ENCODE assay signal across 30 cellular contexts in the genomic region with DNA sequence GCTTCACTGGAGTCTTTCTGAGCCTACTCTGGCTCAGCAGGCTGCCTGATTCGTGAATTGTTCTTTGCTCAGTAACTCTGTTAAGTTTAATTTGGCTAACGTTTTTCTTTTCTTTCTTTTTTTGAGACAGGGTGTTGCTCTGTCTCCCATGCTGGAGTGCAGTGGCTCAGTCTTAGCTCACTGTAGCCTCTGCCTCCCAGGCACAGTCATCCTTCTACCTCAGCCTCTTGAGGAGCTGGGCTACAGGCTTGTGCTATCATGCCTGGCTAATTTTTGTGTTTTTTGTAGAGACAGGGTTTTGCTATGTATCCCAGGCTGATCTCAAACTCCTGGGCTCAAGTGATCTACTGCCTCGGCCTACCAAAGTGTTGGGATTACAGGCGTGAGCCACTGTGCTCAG.
DNase-seq lines count a peak whose midpoint lies in the region; ATAC-seq and TF ChIP-seq lines count a peak whose summit lies in the region.
"Had no signal": no experiment of that assay in that cellular context is flagged by ENCODE, and none has a peak within 500 bp of the region (broad histone marks: within the 10 kb centered on the region; RNA-seq: fewer than 3 reads in every experiment).

No MANE protein-coding gene starts in this region.

- no peak overlapping the region for H3K14ac ChIP-seq in H9 (ENCODE audit: insufficient read depth, low read length)

- H3K9me2 ChIP-seq in OCI-LY1 (ENCODE audit: low read depth, low read length): no peaks in the 10 kb centered on the region

- peak overlapping the region; percentile 44 for H2BK120ac ChIP-seq in H9 (ENCODE audit: low read depth, low read length, poor library complexity, severe bottlenecking)

- H3K27me3 ChIP-seq in H9 (ENCODE audit: insufficient read depth, low read length) (no peaks in the 10 kb centered on the region), OCI-LY1 (ENCODE audit: insufficient read depth, low read length) (no peaks in the 10 kb centered on the region), endodermal cell (ENCODE audit: control insufficient read depth, insufficient read depth, low read length, poor library complexity, severe bottlenecking) (no peaks in the 10 kb centered on the region)
- H3K27me3 ChIP-seq: BLaER1 treated with 17β-estradiol and CSF1 and Interleukin-3, amounts not matched to agents 10 nM and 100 nM; brain microvascular endothelial cell; ovary; tibial artery had no signal

- H3K4me1 Mint-ChIP-seq in H9 (peaks cover 20 to 23% of the 10 kb centered on the region in 2 experiments), endodermal cell (peaks cover 52% of the 10 kb centered on the region)
- H3K4me1 Mint-ChIP-seq: activated T-helper 17 cell treated with anti-CD3 and anti-CD28 coated beads, Interleukin-2, amount 50 U/mL, for 72 hours had no signal

- no peak overlapping the region for H2BK20ac ChIP-seq in H9 (ENCODE audit: low read depth, low read length, poor library complexity, severe bottlenecking)

- H2BK12ac ChIP-seq in H9 (ENCODE audit: insufficient read length, low read depth, low read length): no peak overlapping the region

- peak overlapping the region; percentile 83 for H3T11ph ChIP-seq in H9 (ENCODE audit: low read length)

- no peak overlapping the region for H2AK5ac ChIP-seq in H9 (ENCODE audit: insufficient read length, low read length)

- no peak overlapping the region for H3K9ac ChIP-seq in H9 (ENCODE audit: extremely low read depth, insufficient read length, low read length)
- H3K9ac ChIP-seq in OCI-LY1 (ENCODE audit: low read length): no peak overlapping the region
- H3K9ac ChIP-seq in endodermal cell (ENCODE audit: extremely low read depth, low read length, poor library complexity, severe bottlenecking): no peak overlapping the region
- H3K9ac ChIP-seq: BLaER1 treated with 17β-estradiol and CSF1 and Interleukin-3, amounts not matched to agents 10 nM and 100 nM had no signal

- H3K23ac ChIP-seq in H9 (ENCODE audit: insufficient read length, low read depth, low read length): no peak overlapping the region

- H3K79me2 ChIP-seq in H9 (ENCODE audit: insufficient read depth, low read length): no peaks in the 10 kb centered on the region
- no peaks in the 10 kb centered on the region for H3K79me2 ChIP-seq in OCI-LY1 (ENCODE audit: insufficient read depth, low read length)

- in situ Hi-C loops in GM13977 (cut with MboI; ENCODE audit: low pct_unique_long_range_greater_than_20kb, low sequenced_read_pairs, unreplicated experiment): no loop called here

- H3K36me3 ChIP-seq in OCI-LY1 (ENCODE audit: insufficient read depth, low read length) (no peaks in the 10 kb centered on the region), endodermal cell (ENCODE audit: control insufficient read depth, insufficient read depth, low read length) (no peaks in the 10 kb centered on the region)
- H3K36me3 ChIP-seq: BLaER1 treated with 17β-estradiol and CSF1 and Interleukin-3, amounts not matched to agents 10 nM and 100 nM; brain microvascular endothelial cell; ovary; tibial artery had no signal

- H3K4me3 Mint-ChIP-seq in H9: no peak overlapping the region
- no peak overlapping the region for H3K4me3 Mint-ChIP-seq in endodermal cell
- H3K4me3 Mint-ChIP-seq: activated CD8-positive, alpha-beta T cell treated with anti-CD3 and anti-CD28 coated beads, Interleukin-2, amount 10 ng/mL, durations not matched to agents 7 days and 5 days; activated T-helper 17 cell treated with anti-CD3 and anti-CD28 coated beads, Interleukin-2, amount 50 U/mL, for 72 hours; natural killer cell treated with Interleukin-12 subunit alpha and Interleukin-12 subunit beta and Interleukin-15 and Interleukin-18, amount 100 ng/mL, for 72 hours had no signal

- H3K56ac ChIP-seq in H9 (ENCODE audit: insufficient read length, low read depth, low read length): no peak overlapping the region

- H3K4ac ChIP-seq in H9 (ENCODE audit: low read depth, low read length): no peak overlapping the region

- H2BK15ac ChIP-seq in H9 (ENCODE audit: low read depth, low read length): no peak overlapping the region

- no peak for DNase-seq in H9
- DNase-seq in endodermal cell: no peak
- DNase-seq in GM13977 (ENCODE audit: low spot score): no peak
- DNase-seq in kidney glomerular epithelial cell (lab: John Stamatoyannopoulos, UW): no peak
- DNase-seq in NCI-H1417 treated with DMSO at 0.1 percent for 48 hours (lab: John Stamatoyannopoulos, UW): no peak
- DNase-seq: activated CD8-positive, alpha-beta T cell treated with anti-CD3 and anti-CD28 coated beads, Interleukin-2, amount 10 ng/mL, durations not matched to agents 7 days and 5 days; activated naive CD4-positive, alpha-beta T cell treated with anti-CD3 and anti-CD28 coated beads, Interleukin-2, amount 50 U/mL, for 16 hours; brain microvascular endothelial cell; DMS79; GDM1; hypothalamus; KG1; left cardiac atrium; MV-4-11; NCI-H1436 treated with DMSO at 0.1 percent for 48 hours; NCI-H2081 treated with DMSO at 0.1 percent for 48 hours; NCI-H2227 treated with DMSO at 0.1 percent for 48 hours; NCI-H526; NK-92 treated with Interleukin-12 subunit alpha and Interleukin-12 subunit beta, amount 100 ng/mL, for 24 hours; ovary; SHP77; stimulated activated CD4-positive, alpha-beta T cell treated with anti-CD3 and anti-CD28 coated beads, Interleukin-15, amount 100 ng/mL, for 24 hours; stimulated activated CD4-positive, alpha-beta T cell treated with anti-CD3 and anti-CD28 coated beads, Interleukin-4, amount 100 ng/mL, for 4 hours; tibial artery had no signal

- no peaks in the 10 kb centered on the region for H3F3A ChIP-seq in OCI-LY1 (ENCODE audit: insufficient read depth, low read length)

- no peaks in the 10 kb centered on the region for H3K36me3 Mint-ChIP-seq in H9 (ENCODE audit: insufficient read depth in 1 of 3, low read depth in 3 of 3)
- no peaks in the 10 kb centered on the region for H3K36me3 Mint-ChIP-seq in endodermal cell (ENCODE audit: low read depth)
- H3K36me3 Mint-ChIP-seq: natural killer cell treated with Interleukin-12 subunit alpha and Interleukin-12 subunit beta and Interleukin-15 and Interleukin-18, amount 100 ng/mL, for 72 hours had no signal

- H3K27me3 Mint-ChIP-seq in H9 (ENCODE audit: low read depth) (no peaks in the 10 kb centered on the region), endodermal cell (ENCODE audit: insufficient read depth) (no peaks in the 10 kb centered on the region)

- peak overlapping the region in 2 of 3 experiments; percentile 81 to 89; a peak in 5 of 7 replicates for H3K27ac Mint-ChIP-seq in H9
- peak overlapping the region; percentile 84 for H3K27ac Mint-ChIP-seq in endodermal cell
- H3K27ac Mint-ChIP-seq: activated CD8-positive, alpha-beta T cell treated with anti-CD3 and anti-CD28 coated beads, Interleukin-2, amount 10 ng/mL, durations not matched to agents 7 days and 5 days; activated T-helper 17 cell treated with anti-CD3 and anti-CD28 coated beads, Interleukin-2, amount 50 U/mL, for 72 hours; natural killer cell treated with Interleukin-12 subunit alpha and Interleukin-12 subunit beta and Interleukin-15 and Interleukin-18, amount 100 ng/mL, for 72 hours had no signal

- no peak overlapping the region for H4K5ac ChIP-seq in H9 (ENCODE audit: insufficient read length, low read depth, low read length)

- H3K4me3 ChIP-seq in OCI-LY1 (ENCODE audit: low read depth, low read length, poor library complexity, severe bottlenecking) (no peak overlapping the region), endodermal cell (ENCODE audit: low read length) (no peak overlapping the region)
- H3K4me3 ChIP-seq: BLaER1 treated with 17β-estradiol and CSF1 and Interleukin-3, amounts not matched to agents 10 nM and 100 nM; ovary; tibial artery had no signal

- H3K4me1 ChIP-seq in H9 (ENCODE audit: insufficient read depth, low read length) (no peaks in the 10 kb centered on the region), OCI-LY1 (ENCODE audit: insufficient read depth, low read length, severe bottlenecking) (peaks cover 12% of the 10 kb centered on the region), endodermal cell (ENCODE audit: control insufficient read depth, insufficient read depth, low read length) (peaks cover 15% of the 10 kb centered on the region)
- H3K4me1 ChIP-seq: BLaER1 treated with 17β-estradiol and CSF1 and Interleukin-3, amounts not matched to agents 10 nM and 100 nM; tibial artery had no signal

- H2BK5ac ChIP-seq in H9 (ENCODE audit: insufficient read length, low read length): no peak overlapping the region

- H3K4me2 ChIP-seq in H9 (ENCODE audit: insufficient read depth, insufficient read length, low read length) (no peak overlapping the region), OCI-LY1 (ENCODE audit: low read length) (peak overlapping the region; percentile 25; the same call in 1 of the 2 replicates)
- H3K4me2 ChIP-seq: BLaER1 treated with 17β-estradiol and CSF1 and Interleukin-3, amounts not matched to agents 10 nM and 100 nM had no signal

- H2AFZ ChIP-seq in H9 (ENCODE audit: low read length): no peak overlapping the region
- peak overlapping the region; percentile 87 for H2AFZ ChIP-seq in OCI-LY1 (ENCODE audit: low read length)

- H3K23me2 ChIP-seq in H9 (ENCODE audit: insufficient read length, low read depth, low read length, poor library complexity, severe bottlenecking): no peaks in the 10 kb centered on the region

- H3K9me3 ChIP-seq in H9 (ENCODE audit: control insufficient read depth, low read depth, low read length) (no peaks in the 10 kb centered on the region), OCI-LY1 (ENCODE audit: low read length) (no peaks in the 10 kb centered on the region), endodermal cell (ENCODE audit: control insufficient read depth, low read length) (no peaks in the 10 kb centered on the region)
- H3K9me3 ChIP-seq: BLaER1 treated with 17β-estradiol and CSF1 and Interleukin-3, amounts not matched to agents 10 nM and 100 nM; ovary; tibial artery had no signal

- H4K20me1 ChIP-seq in H9 (ENCODE audit: control insufficient read depth, insufficient read depth, insufficient read length): no peaks in the 10 kb centered on the region
- no peaks in the 10 kb centered on the region for H4K20me1 ChIP-seq in OCI-LY1 (ENCODE audit: insufficient read depth, low read length)
- H4K20me1 ChIP-seq: BLaER1 treated with 17β-estradiol and CSF1 and Interleukin-3, amounts not matched to agents 10 nM and 100 nM had no signal

- no CpG with 5 or more reads among the region's 4 CpGs for WGBS in H9 (ENCODE audit: extremely low coverage, insufficient read length, low lambda C conversion rate)
- 46 to 74% methylated on average over 3 to 4 of the region's 4 CpGs for WGBS in endodermal cell (ENCODE audit: insufficient coverage in 1 of 2, insufficient read length in 1 of 2), 2 experiments

- H3K9me3 Mint-ChIP-seq in H9 (no peaks in the 10 kb centered on the region), endodermal cell (no peaks in the 10 kb centered on the region)
- H3K9me3 Mint-ChIP-seq: activated T-helper 17 cell treated with anti-CD3 and anti-CD28 coated beads, Interleukin-2, amount 50 U/mL, for 72 hours; natural killer cell treated with Interleukin-12 subunit alpha and Interleukin-12 subunit beta and Interleukin-15 and Interleukin-18, amount 100 ng/mL, for 72 hours had no signal

- no peak for ATAC-seq in GM19452 (IDR thresholded peaks at IDR 0.05; ENCODE audit: unreplicated experiment)
- ATAC-seq: activated CD8-positive, alpha-beta T cell treated with anti-CD3 and anti-CD28 coated beads, Interleukin-2, amount 10 ng/mL, durations not matched to agents 7 days and 5 days; activated T-helper 17 cell treated with anti-CD3 and anti-CD28 coated beads, Interleukin-2, amount 50 U/mL, for 72 hours; left cardiac atrium; natural killer cell treated with Interleukin-12 subunit alpha and Interleukin-12 subunit beta and Interleukin-15 and Interleukin-18, amount 100 ng/mL, for 72 hours; Panc1 had no signal

- H4K91ac ChIP-seq in H9 (ENCODE audit: insufficient read length, low read depth, low read length): no peak overlapping the region

- no peak overlapping the region for H3K18ac ChIP-seq in H9 (ENCODE audit: insufficient read length, low read depth, low read length)

- H3K27ac ChIP-seq in H9 (ENCODE audit: insufficient read length, low read depth, low read length) (no peak overlapping the region), OCI-LY1 (ENCODE audit: low read depth, low read length, poor library complexity, severe bottlenecking) (peak overlapping the region; percentile 16), endodermal cell (ENCODE audit: low read depth, low read length) (no peak overlapping the region)
- H3K27ac ChIP-seq: BLaER1 treated with 17β-estradiol and CSF1 and Interleukin-3, amounts not matched to agents 10 nM and 100 nM; brain microvascular endothelial cell; ovary; tibial artery had no signal

- TF ChIP-seq CTCF in H9 (conservative IDR thresholded peaks at IDR 0.05) (no peak), OCI-LY1 (IDR thresholded peaks at IDR 0.05; ENCODE audit: low read length) (no peak), endodermal cell (conservative IDR thresholded peaks at IDR 0.05) (no peak), GM13977 (IDR thresholded peaks at IDR 0.05; ENCODE audit: extremely low read depth, insufficient read depth, missing control alignments) (no peak)

- H4K8ac ChIP-seq in H9 (replicated peaks; ENCODE audit: insufficient read length, low read depth, low read length): no peak overlapping the region

- H3K79me1 ChIP-seq in H9 (ENCODE audit: insufficient read depth, low read depth, low read length, poor library complexity, severe bottlenecking): no peaks in the 10 kb centered on the region
